In genomic region chr1:43454270-43455011, GRCh38 we compare ENCODE assay signal across 8 cellular contexts. TPM values are rescaled to one million over a fixed set of nuclear protein-coding genes. Genes with fewer than 3 reads are reported as not detected.
DNase-seq lines count a peak whose midpoint lies in the region; ATAC-seq and TF ChIP-seq lines count a peak whose summit lies in the region.

No MANE protein-coding gene starts in this region.

- peaks cover 13% of the 10 kb centered on the region for H3K4me1 Mint-ChIP-seq in activated naive CD4-positive, alpha-beta T cell treated with anti-CD3 and anti-CD28 coated beads for 36 hours (ENCODE audit: low read depth)
- H3K4me1 Mint-ChIP-seq in nephron progenitor cell, result peaks cover 32% of the 10 kb centered on the region

- H3F3A ChIP-seq in PC-9 (ENCODE audit: insufficient read depth, low read depth), result peaks cover 28% of the 10 kb centered on the region

- TF ChIP-seq CTCF in PC-9 (conservative IDR thresholded peaks at IDR 0.05) (no peak), foreskin fibroblast (IDR thresholded peaks at IDR 0.05; ENCODE audit: low read depth, low read length) (no peak), nephron progenitor cell (IDR thresholded peaks at IDR 0.05) (no peak)

- H3K79me2 ChIP-seq in PC-9 (ENCODE audit: low read depth), result 0 out of 2 replicates have a peak, but pooled peaks cover 4% of the 10 kb centered on the region

- peaks cover 10% of the 10 kb centered on the region for H3K36me3 Mint-ChIP-seq in activated naive CD4-positive, alpha-beta T cell treated with anti-CD3 and anti-CD28 coated beads for 36 hours (ENCODE audit: low read depth)
- H3K36me3 Mint-ChIP-seq in nephron progenitor cell (ENCODE audit: low read depth), result peaks cover 41% of the 10 kb centered on the region

- H3K36me3 ChIP-seq in HUES6 (ENCODE audit: control insufficient read depth, insufficient read depth, low read length) (peaks cover 27% of the 10 kb centered on the region), PC-9 (ENCODE audit: low read depth) (peaks cover 4% of the 10 kb centered on the region; the same call in 1 of the 2 replicates)

- peak overlapping the region; percentile 97 for H3K4me2 ChIP-seq in PC-9

- no peaks in the 10 kb centered on the region for H3K9me3 Mint-ChIP-seq in activated naive CD4-positive, alpha-beta T cell treated with anti-CD3 and anti-CD28 coated beads for 36 hours
- peaks cover 36% of the 10 kb centered on the region for H3K9me3 Mint-ChIP-seq in nephron progenitor cell

- peak; percentile 93 for DNase-seq in AG20443 (ENCODE audit: low spot score)
- peak; percentile 77 to 89 for DNase-seq in PC-9
- DNase-seq in activated naive CD4-positive, alpha-beta T cell treated with anti-CD3 and anti-CD28 coated beads for 36 hours, result peak; percentile 77
- DNase-seq in foreskin fibroblast, result peak; percentile 82 to 92
- DNase-seq in nephron progenitor cell, result no peak

- H3K4me3 ChIP-seq in HUES6 (ENCODE audit: low read depth, low read length) (peak overlapping the region; percentile 64), PC-9 (peak overlapping the region; percentile 71), foreskin fibroblast (ENCODE audit: low read depth in 1 of 2, low read length in 2 of 2) (peak overlapping the region; percentile 51 to 64)

- H3K27ac ChIP-seq in HUES6 (ENCODE audit: low read depth, low read length) (no peak overlapping the region; the same call in 1 of the 2 replicates), PC-9 (peak overlapping the region; percentile 70), temporal lobe (ENCODE audit: low read depth, low read length) (peak overlapping the region; percentile 67)

- peak overlapping the region; percentile 81 for H3K27ac Mint-ChIP-seq in activated naive CD4-positive, alpha-beta T cell treated with anti-CD3 and anti-CD28 coated beads for 36 hours
- peak overlapping the region; percentile 83 for H3K27ac Mint-ChIP-seq in nephron progenitor cell

- POLR2A ChIA-PET in PC-9 (lab: Charles Lee; ENCODE audit: unreplicated experiment), result interaction anchor here (0.6 to 1.1 kb wide), 10 partner anchors 8 to 494 kb away, joined by 3 to 8 read pairs (median 5); no protein-coding TSS in a partner anchor

- peak; percentile 79 for ATAC-seq in GM19351 (IDR thresholded peaks at IDR 0.05; ENCODE audit: unreplicated experiment)

- H4K20me1 ChIP-seq in PC-9 (ENCODE audit: insufficient read depth), result no peaks in the 10 kb centered on the region

- no peaks in the 10 kb centered on the region for H3K9me2 ChIP-seq in PC-9 (ENCODE audit: insufficient read depth)

- no peaks in the 10 kb centered on the region; the same call in 1 of the 2 replicates for H3K27me3 ChIP-seq in HUES6 (ENCODE audit: control insufficient read depth, insufficient read depth, low read length)
- no peaks in the 10 kb centered on the region for H3K27me3 ChIP-seq in PC-9 (ENCODE audit: insufficient read depth, low read depth)

- H3K9ac ChIP-seq in HUES6 (ENCODE audit: low read length), result peak overlapping the region; percentile 83

- peak overlapping the region; percentile 73 for H2AFZ ChIP-seq in PC-9

- intact Hi-C loops in PC-9 (cut with micrococcal nuclease; ENCODE audit: unreplicated experiment), result loop anchor here (1.0 to 10.0 kb wide), 2 partner anchors 72 to 580 kb away; partner anchors contain the start of gene SLC6A9
- intact Hi-C loops in activated naive CD4-positive, alpha-beta T cell treated with anti-CD3 and anti-CD28 coated beads for 36 hours (cut with micrococcal nuclease), result loop anchor here (1.0 to 10.0 kb wide), 4 partner anchors 86 to 480 kb away; partner anchors contain the start of genes ARTN, CDC20 and ELOVL1

- peak overlapping the region; percentile 83 for H3K4me3 Mint-ChIP-seq in activated naive CD4-positive, alpha-beta T cell treated with anti-CD3 and anti-CD28 coated beads for 36 hours
- peak overlapping the region; percentile 83 for H3K4me3 Mint-ChIP-seq in nephron progenitor cell

- BruUV-seq in PC-9 (replicated peaks; lab: Mats Ljungman, UMichigan), result TSS peak; percentile 50

- CTCF ChIA-PET in PC-9 (lab: Charles Lee), result interaction anchor here (0.6 kb wide), 1 partner anchor 26 kb away, joined by 3 read pairs; no protein-coding TSS in a partner anchor
- CTCF ChIA-PET in activated naive CD4-positive, alpha-beta T cell treated with anti-CD3 and anti-CD28 coated beads for 36 hours (lab: Charles Lee), result interaction anchor here (0.8 to 1.1 kb wide), 4 partner anchors 38 to 227 kb away, joined by 3 read pairs; no protein-coding TSS in a partner anchor

- H3K27me3 Mint-ChIP-seq in activated naive CD4-positive, alpha-beta T cell treated with anti-CD3 and anti-CD28 coated beads for 36 hours (ENCODE audit: low read depth), result peaks cover 13% of the 10 kb centered on the region
- peaks cover 15% of the 10 kb centered on the region for H3K27me3 Mint-ChIP-seq in nephron progenitor cell (ENCODE audit: low read depth, poor library complexity)

- H3K9me3 ChIP-seq in HUES6 (ENCODE audit: control insufficient read depth, insufficient read depth, low read depth, low read length) (no peaks in the 10 kb centered on the region), PC-9 (ENCODE audit: insufficient read depth, low read depth) (no peaks in the 10 kb centered on the region)

- H3K4me1 ChIP-seq in HUES6 (ENCODE audit: control insufficient read depth, insufficient read depth, low read length), result peaks cover 12% of the 10 kb centered on the region
- peaks cover 11% of the 10 kb centered on the region for H3K4me1 ChIP-seq in PC-9 (replicated peaks; ENCODE audit: insufficient read depth)

RNA-seq across cellular contexts. Expression of gene HYI, which starts 0.7 kb away (rescaled TPM):
- total RNA-seq in PC-9 (2021) (43.5 and 46.6 TPM in 2 replicates), temporal lobe (29.3 TPM)
- total RNA-seq in activated naive CD4-positive, alpha-beta T cell treated with anti-CD3 and anti-CD28 coated beads for 36 hours, result 1 to 10 TPM; 9.1 to 9.2 TPM
